In the genomic region with DNA sequence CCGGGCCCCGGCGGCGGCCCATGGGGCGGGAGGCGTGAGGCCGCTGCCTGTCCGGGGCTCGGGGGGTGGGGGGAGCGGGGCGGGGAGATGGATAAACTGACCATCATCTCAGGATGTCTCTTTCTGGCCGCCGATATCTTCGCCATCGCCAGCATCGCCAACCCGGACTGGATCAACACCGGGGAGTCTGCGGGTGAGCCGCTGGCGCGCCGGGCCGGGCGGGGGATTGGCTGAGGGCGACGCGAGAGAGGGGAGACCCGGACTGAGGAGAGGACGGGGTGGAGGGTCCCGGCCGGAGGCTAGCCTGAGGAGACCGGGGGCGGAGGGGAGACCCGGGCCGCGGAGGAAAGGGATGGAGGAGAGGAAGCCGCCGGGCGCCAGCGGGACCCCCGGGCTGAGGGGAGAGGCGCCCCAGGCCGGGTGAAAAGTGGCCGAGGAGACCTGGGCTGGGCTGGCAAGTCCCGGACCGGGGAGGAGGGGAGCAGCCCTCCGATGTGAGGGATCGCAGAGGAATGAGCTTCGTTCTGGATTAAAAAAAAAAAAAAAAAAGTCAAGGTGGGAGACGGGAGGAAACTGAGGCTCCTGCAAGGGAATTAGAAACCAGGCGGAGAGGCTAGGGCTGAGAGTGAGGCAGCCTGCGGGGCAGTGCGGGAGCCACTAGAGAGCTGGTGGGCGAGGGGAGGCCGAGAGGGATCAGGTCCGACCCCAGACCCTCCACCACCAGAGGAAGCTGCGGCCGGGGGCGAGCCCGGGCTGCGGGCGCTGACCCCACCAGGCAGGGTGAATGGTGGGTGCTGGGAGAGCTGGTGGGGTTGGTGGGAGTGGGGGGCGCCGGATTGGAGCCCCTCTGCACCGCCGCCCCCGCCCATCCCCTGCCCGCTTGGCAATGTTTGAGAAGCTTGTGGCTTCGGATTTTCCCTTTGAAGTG, we compare ENCODE assay signal across 8 cellular contexts. TPM values are rescaled to one million over a fixed set of nuclear protein-coding genes. Genes with fewer than 3 reads are reported as not detected.
DNase-seq lines count a peak whose midpoint lies in the region; ATAC-seq, FAIRE-seq and TF ChIP-seq lines count a peak whose summit lies in the region.

No MANE protein-coding gene starts in this region.

- H3K9me3 ChIP-seq in RWPE2 (ENCODE audit: severe bottlenecking) (no peaks in the 10 kb centered on the region), left lung (no peaks in the 10 kb centered on the region)

- no peak for DNase-seq in RWPE2 (ENCODE audit: low spot score)
- DNase-seq in central memory CD8-positive, alpha-beta T cell (ENCODE audit: low spot score in 2 of 2), result no peak
- peak; percentile 37 to 84 for DNase-seq in left lung
- peak in 1 of 2 donors; percentile 72 for DNase-seq in stimulated activated effector memory CD8-positive, alpha-beta T cell treated with anti-CD3 and anti-CD28 coated beads, Interleukin-12 subunit alpha, Interleukin-12 subunit beta, amount 100 ng/mL, for 72 hours (ENCODE audit: low spot score in 2 of 2)
- no peak for DNase-seq in urothelium cell line (ENCODE audit: low spot score)

- no peaks in the 10 kb centered on the region for H3K27me3 Mint-ChIP-seq in central memory CD8-positive, alpha-beta T cell

- H3K4me1 ChIP-seq in RWPE2 (ENCODE audit: insufficient read depth, poor library complexity, severe bottlenecking) (peaks cover 37% of the 10 kb centered on the region), left lung (peaks cover 8 to 28% of the 10 kb centered on the region in 2 donors)

- peak overlapping the region; percentile 96 for H3K4me3 ChIP-seq in RWPE2 (ENCODE audit: severe bottlenecking)
- peak overlapping the region; percentile 81 to 88 for H3K4me3 ChIP-seq in left lung

- H3K36me3 ChIP-seq in RWPE2 (ENCODE audit: low read depth), result peaks cover 7% of the 10 kb centered on the region; the same call in 1 of the 2 replicates
- no peaks in the 10 kb centered on the region for H3K36me3 ChIP-seq in left lung

- peak overlapping the region; percentile 75 for H3K27ac Mint-ChIP-seq in central memory CD8-positive, alpha-beta T cell (ENCODE audit: low read depth)
- peak overlapping the region; percentile 88 for H3K27ac Mint-ChIP-seq in stimulated activated effector memory CD8-positive, alpha-beta T cell treated with anti-CD3 and anti-CD28 coated beads, Interleukin-12 subunit alpha, Interleukin-12 subunit beta, amount 100 ng/mL, for 72 hours

- no peaks in the 10 kb centered on the region for H3K9me3 Mint-ChIP-seq in central memory CD8-positive, alpha-beta T cell
- no peaks in the 10 kb centered on the region for H3K9me3 Mint-ChIP-seq in stimulated activated effector memory CD8-positive, alpha-beta T cell treated with anti-CD3 and anti-CD28 coated beads, Interleukin-12 subunit alpha, Interleukin-12 subunit beta, amount 100 ng/mL, for 72 hours

- intact Hi-C loops in left lung (cut with DNase I), result loop anchor here in 1 of 2 donors (10.0 kb wide), 1 partner anchor 176 kb away; no protein-coding TSS in a partner anchor

- peak overlapping the region; percentile 80 for H3K27ac ChIP-seq in C4-2B
- peak overlapping the region; percentile 66 for H3K27ac ChIP-seq in RWPE2 (ENCODE audit: poor library complexity, severe bottlenecking)
- H3K27ac ChIP-seq in left lung, result peak overlapping the region in 1 of 2 donors; percentile 87

- TF ChIP-seq CTCF in C4-2B (conservative IDR thresholded peaks at IDR 0.05), result no peak
- no peak for TF ChIP-seq CTCF in RWPE2 (IDR thresholded peaks at IDR 0.05; ENCODE audit: poor library complexity, severe bottlenecking)
- TF ChIP-seq CTCF in left lung (IDR thresholded peaks at IDR 0.05), result no peak

- H3K27me3 ChIP-seq in RWPE2 (ENCODE audit: insufficient read depth, poor library complexity, severe bottlenecking) (no peaks in the 10 kb centered on the region), left lung (no peaks in the 10 kb centered on the region)

- H3K36me3 Mint-ChIP-seq in central memory CD8-positive, alpha-beta T cell (ENCODE audit: insufficient read depth), result peaks cover 4% of the 10 kb centered on the region
- H3K36me3 Mint-ChIP-seq in stimulated activated effector memory CD8-positive, alpha-beta T cell treated with anti-CD3 and anti-CD28 coated beads, Interleukin-12 subunit alpha, Interleukin-12 subunit beta, amount 100 ng/mL, for 72 hours, result no peaks in the 10 kb centered on the region

- FAIRE-seq in urothelium cell line (lab: Jason Lieb, UNC), result no peak

- H3K4me3 Mint-ChIP-seq in central memory CD8-positive, alpha-beta T cell, result peak overlapping the region; percentile 88
- H3K4me3 Mint-ChIP-seq in stimulated activated effector memory CD8-positive, alpha-beta T cell treated with anti-CD3 and anti-CD28 coated beads, Interleukin-12 subunit alpha, Interleukin-12 subunit beta, amount 100 ng/mL, for 72 hours, result peak overlapping the region; percentile 83

- H3K4me1 Mint-ChIP-seq in central memory CD8-positive, alpha-beta T cell, result peaks cover 50% of the 10 kb centered on the region
- H3K4me1 Mint-ChIP-seq in stimulated activated effector memory CD8-positive, alpha-beta T cell treated with anti-CD3 and anti-CD28 coated beads, Interleukin-12 subunit alpha, Interleukin-12 subunit beta, amount 100 ng/mL, for 72 hours, result peaks cover 35% of the 10 kb centered on the region

- ATAC-seq in GM21717 (IDR thresholded peaks at IDR 0.05; ENCODE audit: unreplicated experiment), result peak; percentile 24
- no peak; the same call in 2 of the 3 replicates for ATAC-seq in RWPE2 (ENCODE audit: low read depth)
- ATAC-seq in central memory CD8-positive, alpha-beta T cell (replicated peaks; ENCODE audit: extremely low read depth, poor library complexity, severe bottlenecking), result peak; percentile 22
- ATAC-seq in left lung, result peak; percentile 16
- peak; percentile 62 for ATAC-seq in stimulated activated effector memory CD8-positive, alpha-beta T cell treated with anti-CD3 and anti-CD28 coated beads, Interleukin-12 subunit alpha, Interleukin-12 subunit beta, amount 100 ng/mL, for 72 hours
- no peak for ATAC-seq in GM21786 (IDR thresholded peaks at IDR 0.05; ENCODE audit: unreplicated experiment)

RNA-seq across cellular contexts. Expression of a gene that starts 0.6 kb away (rescaled TPM):
- 10 to 100 TPM; 11.7 to 12.7 TPM for total RNA-seq in left lung

RNA-seq across cellular contexts. Expression of a gene that starts 7.6 kb away (rescaled TPM):
- total RNA-seq in left lung, result not detected

RNA-seq across cellular contexts. Expression of a gene that starts 55.3 kb away (rescaled TPM):
- 100 to 1,000 TPM; 167 to 186 TPM for total RNA-seq in left lung

Comparison
In these comparisons a context has a peak if more than half of its experiments do, and no peak if none do; other contexts are left out.
1. ATAC-seq: peak in GM21717 (single experiment), central memory CD8-positive, alpha-beta T cell (single experiment), left lung (single experiment) and stimulated activated effector memory CD8-positive, alpha-beta T cell treated with anti-CD3 and anti-CD28 coated beads, Interleukin-12 subunit alpha, Interleukin-12 subunit beta, amount 100 ng/mL, for 72 hours (single experiment); none in RWPE2 (single experiment) and GM21786 (single experiment).
2. DNase-seq: peak in left lung (2 of 2); none in RWPE2 (single experiment), central memory CD8-positive, alpha-beta T cell (0 of 2) and urothelium cell line (single experiment).